21 cellular contexts compared by ENCODE assay signal in the genomic region with DNA sequence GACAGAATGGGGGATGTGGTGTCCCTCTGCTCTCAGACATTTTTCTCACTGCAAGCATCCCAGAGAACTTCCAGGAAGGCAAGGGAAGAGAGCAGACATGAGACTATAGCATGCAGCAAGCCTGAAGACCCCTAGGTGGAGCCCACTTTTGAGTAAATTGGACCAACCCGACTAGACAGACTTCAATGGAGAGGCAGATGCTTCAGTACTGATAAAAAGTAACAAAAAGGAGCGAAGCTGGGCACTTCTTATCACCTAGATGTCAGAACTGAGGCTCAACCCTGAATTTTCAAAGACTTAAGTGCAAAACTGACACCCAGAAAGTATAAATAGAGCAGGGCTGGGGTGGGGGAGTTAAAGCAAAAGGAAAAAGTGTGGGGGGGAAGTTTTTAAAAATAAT.
"Had no signal": no experiment of that assay in that cellular context is flagged by ENCODE, and none has a peak within 500 bp of the region (broad histone marks: within the 10 kb centered on the region; RNA-seq: fewer than 3 reads in every experiment).

No MANE protein-coding gene starts in this region.

- H3K9me3 ChIP-seq: MG63, SK-N-SH had no signal

- DNase-seq: Karpas-422, KG1, MG63, NCI-H1092, NCI-H1105 treated with DMSO at 0.1 percent for 48 hours, NCI-H1417 treated with DMSO at 0.1 percent for 48 hours, NCI-H187, NCI-H2029, NCI-H2081 treated with DMSO at 0.1 percent for 48 hours, NCI-H2171, NCI-H345, NCI-H446 treated with DMSO at 0.1 percent for 48 hours, NCI-H510A treated with DMSO at 0.1 percent for 48 hours, NCI-H526 treated with DMSO at 0.1 percent for 48 hours, NCI-H774, PC-3, SHP77, SK-N-SH, SW 1271, T-cell had no signal

- H3K27ac ChIP-seq: RWPE1 had no signal

- H3K4me3 ChIP-seq: MG63 had no signal

- H3K36me3 ChIP-seq: MG63 had no signal

- H3K4me3 Mint-ChIP-seq: T-cell had no signal

- H3K36me3 Mint-ChIP-seq: T-cell had no signal

- H3K9ac ChIP-seq: SK-N-SH had no signal

- H3K27ac Mint-ChIP-seq: T-cell had no signal

- H3K4me2 ChIP-seq: SK-N-SH had no signal

- H3K4me1 Mint-ChIP-seq: T-cell had no signal

- H3K27me3 ChIP-seq: MG63 had no signal
